Comparison of ENCODE assay signal across 14 cellular contexts in the genomic region with DNA sequence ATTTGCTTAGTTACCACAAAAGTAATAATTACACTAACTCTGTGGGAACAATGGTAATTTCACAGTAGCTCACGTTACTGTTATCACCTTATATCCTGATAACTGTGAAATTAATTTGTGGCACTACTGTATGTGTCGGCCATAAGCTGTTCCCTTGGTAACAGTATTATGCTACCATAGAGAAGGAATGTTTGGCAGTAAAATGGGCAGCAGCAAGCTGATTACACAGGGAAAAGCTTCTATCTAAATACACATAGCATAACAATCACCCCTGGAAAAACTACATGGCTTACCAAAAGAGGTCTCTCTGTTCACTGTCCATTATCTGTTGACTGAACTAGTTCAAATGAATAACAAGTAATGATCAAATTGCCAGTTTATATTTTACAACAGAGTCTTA.
DNase-seq lines count a peak whose midpoint lies in the region; ATAC-seq, FAIRE-seq and TF ChIP-seq lines count a peak whose summit lies in the region.
"Had no signal": no experiment of that assay in that cellular context is flagged by ENCODE, and none has a peak within 500 bp of the region (broad histone marks: within the 10 kb centered on the region; RNA-seq: fewer than 3 reads in every experiment).

No MANE protein-coding gene starts in this region.

- no peaks in the 10 kb centered on the region for H3K36me3 Mint-ChIP-seq in astrocyte (ENCODE audit: low read depth, unreplicated experiment)
- no peaks in the 10 kb centered on the region for H3K36me3 Mint-ChIP-seq in activated naive CD4-positive, alpha-beta T cell treated with anti-CD3 and anti-CD28 coated beads, Interleukin-2, amount 50 U/mL, for 72 hours

- intact Hi-C loops in left colon (cut with DNase I, micrococcal nuclease) (no loop called here), uterus (cut with DNase I; ENCODE audit: low total_unique reads) (no loop called here)

- H3K27ac ChIP-seq in astrocyte (ENCODE audit: low read depth, low read length) = no peak overlapping the region
- no peak overlapping the region for H3K27ac ChIP-seq in uterus

- H4K20me1 ChIP-seq in astrocyte (ENCODE audit: insufficient read depth, low read length) = no peaks in the 10 kb centered on the region

- peak; percentile 81 for DNase-seq in DMS153 (lab: John Stamatoyannopoulos, UW)
- DNase-seq in NCI-H1105 treated with DMSO at 0.1 percent for 48 hours (lab: John Stamatoyannopoulos, UW) = peak; percentile 42
- DNase-seq in astrocyte (ENCODE audit: low read depth) = peak; percentile 59
- DNase-seq in left colon = no peak
- DNase-seq in activated naive CD4-positive, alpha-beta T cell treated with anti-CD3 and anti-CD28 coated beads, Interleukin-2, amount 50 U/mL, for 72 hours (ENCODE audit: low spot score in 2 of 2) = no peak
- no peak for DNase-seq in activated naive CD4-positive, alpha-beta T cell (lab: John Stamatoyannopoulos, UW)
- no peak for DNase-seq in uterus
- DNase-seq: activated effector memory CD4-positive, alpha-beta T cell treated with anti-CD3 and anti-CD28 coated beads, Interleukin-2, amount 50 U/mL, for 16 hours; NCI-H1092; OCI-M1; T-helper 17 cell had no signal

- no peaks in the 10 kb centered on the region for H3K79me2 ChIP-seq in astrocyte (ENCODE audit: insufficient read depth, low read length)

- H3K36me3 ChIP-seq in astrocyte (ENCODE audit: insufficient read depth, low read length) (no peaks in the 10 kb centered on the region), uterus (no peaks in the 10 kb centered on the region)

- H3K4me3 ChIP-seq in astrocyte (ENCODE audit: insufficient read depth, low read depth, low read length) (no peak overlapping the region), uterus (no peak overlapping the region)

- TF ChIP-seq POLR2A in uterus (IDR thresholded peaks at IDR 0.05) = no peak

- peaks cover 3% of the 10 kb centered on the region for H3K4me1 Mint-ChIP-seq in astrocyte (ENCODE audit: low read depth, unreplicated experiment)

- no peak for FAIRE-seq in astrocyte (lab: Jason Lieb, UNC)
- FAIRE-seq: bronchial epithelial cell had no signal

- H3K4me1 ChIP-seq in astrocyte (ENCODE audit: insufficient read depth, low read length) = no peaks in the 10 kb centered on the region
- H3K4me1 ChIP-seq in uterus = no peaks in the 10 kb centered on the region

- ATAC-seq in left colon = peak; percentile 51
- ATAC-seq in HG02623 (IDR thresholded peaks at IDR 0.05; ENCODE audit: unreplicated experiment) = no peak
- no peak for ATAC-seq in activated naive CD4-positive, alpha-beta T cell treated with anti-CD3 and anti-CD28 coated beads, Interleukin-2, amount 50 U/mL, for 72 hours
- ATAC-seq: esophagus mucosa, T-helper 17 cell had no signal

- H3K9me3 ChIP-seq in astrocyte (ENCODE audit: insufficient read depth, low read depth, low read length) = no peaks in the 10 kb centered on the region
- H3K9me3 ChIP-seq in uterus = no peaks in the 10 kb centered on the region

- H3K9me3 Mint-ChIP-seq in astrocyte (ENCODE audit: unreplicated experiment) = no peaks in the 10 kb centered on the region
- peaks cover 0 to 6% of the 10 kb centered on the region in 2 donors for H3K9me3 Mint-ChIP-seq in activated naive CD4-positive, alpha-beta T cell treated with anti-CD3 and anti-CD28 coated beads, Interleukin-2, amount 50 U/mL, for 72 hours

- H3K4me3 Mint-ChIP-seq in astrocyte (ENCODE audit: unreplicated experiment) = no peak overlapping the region
- H3K4me3 Mint-ChIP-seq: T-helper 17 cell had no signal

- no peaks in the 10 kb centered on the region for H3K27me3 Mint-ChIP-seq in astrocyte (ENCODE audit: low read depth, unreplicated experiment)
- H3K27me3 Mint-ChIP-seq: T-helper 17 cell had no signal

- H3K27me3 ChIP-seq in astrocyte (ENCODE audit: insufficient read depth, low read length) (no peaks in the 10 kb centered on the region), uterus (no peaks in the 10 kb centered on the region)

- no peak for TF ChIP-seq CTCF in astrocyte (IDR thresholded peaks at IDR 0.05; ENCODE audit: insufficient read depth, low read depth, low read length)
- no peak for TF ChIP-seq CTCF in uterus (IDR thresholded peaks at IDR 0.05)

- no peak overlapping the region for H3K9ac ChIP-seq in astrocyte (ENCODE audit: low read length)

- H3K4me2 ChIP-seq in astrocyte (ENCODE audit: low read length) = no peak overlapping the region

- no peak overlapping the region for H3K27ac Mint-ChIP-seq in astrocyte (ENCODE audit: unreplicated experiment)
- H3K27ac Mint-ChIP-seq in activated naive CD4-positive, alpha-beta T cell treated with anti-CD3 and anti-CD28 coated beads, Interleukin-2, amount 50 U/mL, for 72 hours = no peak overlapping the region
- H3K27ac Mint-ChIP-seq: T-helper 17 cell had no signal

- H2AFZ ChIP-seq in astrocyte (ENCODE audit: low read depth, low read length) = no peak overlapping the region

Comparison
In these comparisons a context has a peak if more than half of its experiments do, and no peak if none do; other contexts are left out.
1. DNase-seq: peak in DMS153 (single experiment), NCI-H1105 treated with DMSO at 0.1 percent for 48 hours (single experiment) and astrocyte (single experiment); none in left colon (0 of 2), activated naive CD4-positive, alpha-beta T cell treated with anti-CD3 and anti-CD28 coated beads, Interleukin-2, amount 50 U/mL, for 72 hours (0 of 2), activated naive CD4-positive, alpha-beta T cell (0 of 4) and uterus (0 of 2).